Comparison of ENCODE assay signal across 1 cellular context in the genomic region with DNA sequence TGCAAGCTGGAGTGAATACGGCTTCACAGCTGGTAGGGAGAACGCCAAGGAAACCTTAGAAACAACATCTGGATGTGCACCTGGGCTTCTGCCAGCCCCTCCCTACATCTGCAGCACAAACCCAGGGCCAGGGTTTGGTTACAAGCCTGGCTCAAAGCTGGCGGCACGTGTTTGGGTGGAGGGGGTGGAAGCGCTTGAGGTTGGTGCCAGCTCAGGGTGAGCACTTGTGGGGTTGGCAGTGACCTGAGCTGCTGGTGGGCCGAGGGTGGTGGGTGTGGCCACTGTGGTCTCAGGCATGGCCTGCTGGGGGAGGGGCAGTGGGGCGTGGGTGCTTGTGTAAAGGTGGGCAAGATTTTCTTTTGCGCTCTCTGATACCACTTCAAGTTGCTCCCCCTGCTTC.
TF ChIP-seq lines count a peak whose summit lies in the region.

No MANE protein-coding gene starts in this region.

TF ChIP-seq in IMR-90, 13 proteins besides CTCF, POLR2A, EP300 and RAD21:
- TF ChIP-seq MAFK (IDR thresholded peaks at IDR 0.05; ENCODE audit: low read depth, low read length) = no peak
- no peak for TF ChIP-seq SMC3 (IDR thresholded peaks at IDR 0.05; ENCODE audit: low read depth, low read length)
- TF ChIP-seq RCOR1 (IDR thresholded peaks at IDR 0.05; ENCODE audit: insufficient replicate concordance, low read length) = no peak
- TF ChIP-seq, protein P1, sequence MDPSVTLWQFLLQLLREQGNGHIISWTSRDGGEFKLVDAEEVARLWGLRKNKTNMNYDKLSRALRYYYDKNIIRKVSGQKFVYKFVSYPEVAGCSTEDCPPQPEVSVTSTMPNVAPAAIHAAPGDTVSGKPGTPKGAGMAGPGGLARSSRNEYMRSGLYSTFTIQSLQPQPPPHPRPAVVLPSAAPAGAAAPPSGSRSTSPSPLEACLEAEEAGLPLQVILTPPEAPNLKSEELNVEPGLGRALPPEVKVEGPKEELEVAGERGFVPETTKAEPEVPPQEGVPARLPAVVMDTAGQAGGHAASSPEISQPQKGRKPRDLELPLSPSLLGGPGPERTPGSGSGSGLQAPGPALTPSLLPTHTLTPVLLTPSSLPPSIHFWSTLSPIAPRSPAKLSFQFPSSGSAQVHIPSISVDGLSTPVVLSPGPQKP (IDR thresholded peaks at IDR 0.05; ENCODE audit: borderline replicate concordance, low read depth, low read length) = no peak
- no peak for TF ChIP-seq NFE2L2 (IDR thresholded peaks at IDR 0.05; ENCODE audit: low read depth, low read length)
- no peak for TF ChIP-seq CHD1 (IDR thresholded peaks at IDR 0.05; ENCODE audit: low read depth, low read length)
- no peak for TF ChIP-seq BHLHE40 (IDR thresholded peaks at IDR 0.05; ENCODE audit: low read depth, low read length)
- no peak for TF ChIP-seq RFX5 (IDR thresholded peaks at IDR 0.05; ENCODE audit: low read depth, low read length)
- TF ChIP-seq MXI1 (IDR thresholded peaks at IDR 0.05; ENCODE audit: borderline replicate concordance, low read depth, low read length) = no peak
- no peak for TF ChIP-seq FOS (IDR thresholded peaks at IDR 0.05; ENCODE audit: low read depth, low read length)
- TF ChIP-seq, protein P2, sequence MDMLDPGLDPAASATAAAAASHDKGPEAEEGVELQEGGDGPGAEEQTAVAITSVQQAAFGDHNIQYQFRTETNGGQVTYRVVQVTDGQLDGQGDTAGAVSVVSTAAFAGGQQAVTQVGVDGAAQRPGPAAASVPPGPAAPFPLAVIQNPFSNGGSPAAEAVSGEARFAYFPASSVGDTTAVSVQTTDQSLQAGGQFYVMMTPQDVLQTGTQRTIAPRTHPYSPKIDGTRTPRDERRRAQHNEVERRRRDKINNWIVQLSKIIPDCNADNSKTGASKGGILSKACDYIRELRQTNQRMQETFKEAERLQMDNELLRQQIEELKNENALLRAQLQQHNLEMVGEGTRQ (IDR thresholded peaks at IDR 0.05; ENCODE audit: low read depth, low read length) = no peak
